In genomic region chr16:22948058-22948602, GRCh38 we compare ENCODE assay signal across 11 cellular contexts.
DNase-seq lines count a peak whose midpoint lies in the region; ATAC-seq and TF ChIP-seq lines count a peak whose summit lies in the region.
"Had no signal": no experiment of that assay in that cellular context is flagged by ENCODE, and none has a peak within 500 bp of the region (broad histone marks: within the 10 kb centered on the region; RNA-seq: fewer than 3 reads in every experiment).

No MANE protein-coding gene starts in this region.

- no peaks in the 10 kb centered on the region for H3K27me3 ChIP-seq in right cardiac atrium (ENCODE audit: control insufficient read depth, insufficient read depth)
- H3K27me3 ChIP-seq: gastrocnemius medialis had no signal

- TF ChIP-seq CTCF in NB4 (IDR thresholded peaks at IDR 0.05; ENCODE audit: low read depth, low read length): no peak

- CTCF ChIA-PET in activated CD8-positive, alpha-beta memory T cell treated with anti-CD3 and anti-CD28 coated beads, Interleukin-2, amount 10 ng/mL, durations not matched to agents 7 days and 5 days (lab: Charles Lee): interaction anchor here (0.5 kb wide), 1 partner anchor 1365 kb away, joined by 3 read pairs; no protein-coding TSS in a partner anchor

- peaks cover 39% of the 10 kb centered on the region for H3K27me3 Mint-ChIP-seq in activated CD8-positive, alpha-beta memory T cell treated with anti-CD3 and anti-CD28 coated beads, Interleukin-2, amount 10 ng/mL, durations not matched to agents 7 days and 5 days

- H3K36me3 Mint-ChIP-seq in activated CD8-positive, alpha-beta memory T cell treated with anti-CD3 and anti-CD28 coated beads, Interleukin-2, amount 10 ng/mL, durations not matched to agents 7 days and 5 days: no peaks in the 10 kb centered on the region
- H3K36me3 Mint-ChIP-seq in stimulated activated effector memory CD8-positive, alpha-beta T cell treated with anti-CD3 and anti-CD28 coated beads, Interleukin-12 subunit alpha, Interleukin-12 subunit beta, amount 100 ng/mL, for 72 hours: no peaks in the 10 kb centered on the region

- H3K4me1 ChIP-seq in right cardiac atrium (ENCODE audit: control insufficient read depth, insufficient read depth, low read length): no peaks in the 10 kb centered on the region

- H3K27ac Mint-ChIP-seq in activated CD8-positive, alpha-beta memory T cell treated with anti-CD3 and anti-CD28 coated beads, Interleukin-2, amount 10 ng/mL, durations not matched to agents 7 days and 5 days: no peak overlapping the region
- no peak overlapping the region for H3K27ac Mint-ChIP-seq in stimulated activated effector memory CD8-positive, alpha-beta T cell treated with anti-CD3 and anti-CD28 coated beads, Interleukin-12 subunit alpha, Interleukin-12 subunit beta, amount 100 ng/mL, for 72 hours

- no peak overlapping the region for H3K4me3 Mint-ChIP-seq in activated CD8-positive, alpha-beta memory T cell treated with anti-CD3 and anti-CD28 coated beads, Interleukin-2, amount 10 ng/mL, durations not matched to agents 7 days and 5 days
- no peak overlapping the region for H3K4me3 Mint-ChIP-seq in stimulated activated effector memory CD8-positive, alpha-beta T cell treated with anti-CD3 and anti-CD28 coated beads, Interleukin-12 subunit alpha, Interleukin-12 subunit beta, amount 100 ng/mL, for 72 hours

- intact Hi-C loops in right cardiac atrium (cut with DNase I): loop anchor here in 2 of 4 donors (5.0 to 10.0 kb wide), 2 partner anchors 51 to 53 kb away; no protein-coding TSS in a partner anchor

- H3K4me1 Mint-ChIP-seq in activated CD8-positive, alpha-beta memory T cell treated with anti-CD3 and anti-CD28 coated beads, Interleukin-2, amount 10 ng/mL, durations not matched to agents 7 days and 5 days: peaks cover 8% of the 10 kb centered on the region
- peaks cover 6% of the 10 kb centered on the region for H3K4me1 Mint-ChIP-seq in stimulated activated effector memory CD8-positive, alpha-beta T cell treated with anti-CD3 and anti-CD28 coated beads, Interleukin-12 subunit alpha, Interleukin-12 subunit beta, amount 100 ng/mL, for 72 hours

- no peaks in the 10 kb centered on the region for H3K9me3 ChIP-seq in right cardiac atrium (ENCODE audit: control insufficient read depth, low read length)
- H3K9me3 ChIP-seq: gastrocnemius medialis, transverse colon had no signal

- no peak for DNase-seq in activated CD8-positive, alpha-beta memory T cell treated with anti-CD3 and anti-CD28 coated beads, Interleukin-2, amount 10 ng/mL, durations not matched to agents 7 days and 5 days
- DNase-seq in activated CD8-positive, alpha-beta memory T cell treated with anti-CD3 and anti-CD28 coated beads, Interleukin-2, amount 50 U/mL, for 4 hours: no peak
- DNase-seq in NB4 (ENCODE audit: low read depth) (peak; percentile 36), right cardiac atrium (peak in 1 of 3 donors; percentile 51), SW 1271 (lab: John Stamatoyannopoulos, UW) (no peak)
- no peak for DNase-seq in stimulated activated effector memory CD8-positive, alpha-beta T cell treated with anti-CD3 and anti-CD28 coated beads, Interleukin-12 subunit alpha, Interleukin-12 subunit beta, amount 100 ng/mL, for 72 hours (ENCODE audit: low spot score in 2 of 2)
- DNase-seq: cerebellar nuclear complex had no signal

- whole genome bisulfite sequencing in right cardiac atrium: 16% methylated on average over 33 of the region's 33 CpGs

- peak; percentile 45 for ATAC-seq in activated CD8-positive, alpha-beta memory T cell treated with anti-CD3 and anti-CD28 coated beads, Interleukin-2, amount 10 ng/mL, durations not matched to agents 7 days and 5 days
- ATAC-seq in right cardiac atrium (peak; percentile 47 to 61), GM21717 (IDR thresholded peaks at IDR 0.05; ENCODE audit: unreplicated experiment) (no peak), HG02588 (IDR thresholded peaks at IDR 0.05; ENCODE audit: unreplicated experiment) (no peak)
- ATAC-seq in stimulated activated effector memory CD8-positive, alpha-beta T cell treated with anti-CD3 and anti-CD28 coated beads, Interleukin-12 subunit alpha, Interleukin-12 subunit beta, amount 100 ng/mL, for 72 hours: peak; percentile 39

- H3K27ac ChIP-seq in right cardiac atrium (ENCODE audit: low read length): no peak overlapping the region
- H3K27ac ChIP-seq: gastrocnemius medialis, transverse colon had no signal

- H3K9me3 Mint-ChIP-seq in activated CD8-positive, alpha-beta memory T cell treated with anti-CD3 and anti-CD28 coated beads, Interleukin-2, amount 10 ng/mL, durations not matched to agents 7 days and 5 days (ENCODE audit: low read depth): no peaks in the 10 kb centered on the region
- no peaks in the 10 kb centered on the region for H3K9me3 Mint-ChIP-seq in stimulated activated effector memory CD8-positive, alpha-beta T cell treated with anti-CD3 and anti-CD28 coated beads, Interleukin-12 subunit alpha, Interleukin-12 subunit beta, amount 100 ng/mL, for 72 hours

- no peak overlapping the region for H3K4me3 ChIP-seq in NB4 (ENCODE audit: low read depth, low read length)
- H3K4me3 ChIP-seq in right cardiac atrium (ENCODE audit: low read length): peak overlapping the region; percentile 22

- TF ChIP-seq POLR2A in NB4 (IDR thresholded peaks at IDR 0.05; ENCODE audit: extremely low read depth, insufficient read length): no peak

Comparison
In these comparisons a context has a peak if more than half of its experiments do, and no peak if none do; other contexts are left out.
1. ATAC-seq: peak in activated CD8-positive, alpha-beta memory T cell treated with anti-CD3 and anti-CD28 coated beads, Interleukin-2, amount 10 ng/mL, durations not matched to agents 7 days and 5 days (single experiment), right cardiac atrium (2 of 2) and stimulated activated effector memory CD8-positive, alpha-beta T cell treated with anti-CD3 and anti-CD28 coated beads, Interleukin-12 subunit alpha, Interleukin-12 subunit beta, amount 100 ng/mL, for 72 hours (single experiment); none in GM21717 (single experiment) and HG02588 (single experiment).